In genomic region chr2:158071018-158071417, GRCh38 we compare ENCODE assay signal across 37 cellular contexts. TPM values are rescaled to one million over a fixed set of nuclear protein-coding genes. Genes with fewer than 3 reads are reported as not detected.
"Had no signal": no experiment of that assay in that cellular context is flagged by ENCODE, and none has a peak within 500 bp of the region (broad histone marks: within the 10 kb centered on the region; RNA-seq: fewer than 3 reads in every experiment).

No MANE protein-coding gene starts in this region.

- DNase-seq: activated effector memory CD4-positive, alpha-beta T cell treated with anti-CD3 and anti-CD28 coated beads, Interleukin-2, amount 50 U/mL, for 16 hours; activated effector memory CD4-positive, alpha-beta T cell treated with Interleukin-2 at 50 U/mL for 16 hours; activated gamma-delta T cell; activated gamma-delta T cell treated with Interleukin-2 at 50 U/mL for 16 hours; activated naive CD4-positive, alpha-beta T cell; activated naive CD4-positive, alpha-beta T cell treated with anti-CD3 and anti-CD28 coated beads for 36 hours; activated naive CD4-positive, alpha-beta T cell treated with anti-CD3 and anti-CD28 coated beads, Interleukin-2, amount 10 ng/mL, durations not matched to agents 7 days and 5 days; activated naive CD4-positive, alpha-beta T cell treated with anti-CD3 and anti-CD28 coated beads, Interleukin-2, amount 50 U/mL, for 16 hours; activated naive CD4-positive, alpha-beta T cell treated with Interleukin-2 at 50 U/mL for 16 hours; activated naive CD8-positive, alpha-beta T cell treated with anti-CD3 and anti-CD28 coated beads for 36 hours; activated naive CD8-positive, alpha-beta T cell treated with anti-CD3 and anti-CD28 coated beads, Interleukin-2, amount 10 ng/mL, durations not matched to agents 7 days and 5 days; activated naive CD8-positive, alpha-beta T cell treated with anti-CD3 and anti-CD28 coated beads, Interleukin-2, amount 50 U/mL, for 24 hours; activated T-cell treated with anti-CD3 and anti-CD28 coated beads, Interleukin-2, amount 50 U/mL, for 24 hours; activated T-cell treated with anti-CD3 and anti-CD28 coated beads, Interleukin-2, amount 50 U/mL, for 4 hours; activated T-cell treated with anti-CD3 and anti-CD28 coated beads, Interleukin-2, amount 50 U/mL, for 48 hours; activated T-cell treated with anti-CD3 and anti-CD28 coated beads, Interleukin-2, amount 50 U/mL, for 72 hours; adrenal gland; amniotic stem cell; amygdala; anterior cingulate cortex; aorta; body of pancreas; brain microvascular endothelial cell; caudate nucleus; central memory CD4-positive, alpha-beta T cell; cerebellar nuclear complex had no signal

- H3K4me3 ChIP-seq: adrenal gland, ascending aorta, body of pancreas, breast epithelium, cardiac muscle cell had no signal

- ATAC-seq: activated naive CD4-positive, alpha-beta T cell treated with anti-CD3 and anti-CD28 coated beads, Interleukin-2, amount 50 U/mL, for 72 hours; activated naive CD8-positive, alpha-beta T cell treated with anti-CD3 and anti-CD28 coated beads, Interleukin-2, amount 50 U/mL, for 24 hours; activated T-cell treated with anti-CD3 and anti-CD28 coated beads, Interleukin-2, amount 50 U/mL, for 4 hours; activated T-cell treated with anti-CD3 and anti-CD28 coated beads, Interleukin-2, amount 50 U/mL, for 72 hours; activated T-helper 17 cell treated with anti-CD3 and anti-CD28 coated beads, Interleukin-2, amount 50 U/mL, for 72 hours; body of pancreas had no signal

- H3K27me3 ChIP-seq: adrenal gland, ascending aorta, body of pancreas, brain microvascular endothelial cell, breast epithelium, cardiac muscle cell had no signal

- H3K36me3 ChIP-seq: adrenal gland, ascending aorta, brain microvascular endothelial cell, breast epithelium, cardiac muscle cell had no signal

- H3K4me1 ChIP-seq: adrenal gland, ascending aorta, body of pancreas, breast epithelium had no signal

- H3K9me3 ChIP-seq: adrenal gland, ascending aorta, body of pancreas, breast epithelium had no signal

- FAIRE-seq: astrocyte had no signal

- H3K27ac ChIP-seq: adrenal gland, ascending aorta, body of pancreas, brain microvascular endothelial cell, breast epithelium, cardiac muscle cell had no signal

RNA-seq across cellular contexts. Expression of gene UPP2, which starts 30.7 kb away (rescaled TPM):
- total RNA-seq: activated naive CD4-positive, alpha-beta T cell treated with anti-CD3 and anti-CD28 coated beads for 36 hours; activated naive CD4-positive, alpha-beta T cell treated with anti-CD3 and anti-CD28 coated beads, Interleukin-2, amount 50 U/mL, for 72 hours; activated naive CD8-positive, alpha-beta T cell treated with anti-CD3 and anti-CD28 coated beads for 36 hours; activated naive CD8-positive, alpha-beta T cell treated with anti-CD3 and anti-CD28 coated beads, Interleukin-2, amount 10 ng/mL, durations not matched to agents 7 days and 5 days; activated T-cell treated with anti-CD3 and anti-CD28 coated beads, Interleukin-2, amount 50 U/mL, for 4 hours; activated T-cell treated with anti-CD3 and anti-CD28 coated beads, Interleukin-2, amount 50 U/mL, for 72 hours; activated T-helper 1 cell treated with anti-CD3 and anti-CD28 coated beads, Interleukin-12 subunit alpha, Interleukin-12 subunit beta, Interleukin-2, Interleukin-4 antibody, amounts not matched to agents 30 ng/mL and 10 ng/mL and 1 ng/mL, durations not matched to agents 14 hours and 24 hours and 36 hours; activated T-helper 17 cell treated with anti-CD3 and anti-CD28 coated beads, Interleukin-2, amount 50 U/mL, for 72 hours; activated T-helper 2 cell treated with anti-CD3 and anti-CD28 coated beads, Interferon-gamma antibody, Interleukin-2, Interleukin-4, amounts not matched to agents 10 μg/mL and 5 μg/mL and 100 μg/mL, durations not matched to agents 14 hours and 24 hours and 36 hours; aorta; ascending aorta; astrocyte; body of pancreas; bronchial epithelial cell; cardiac muscle cell; cardiac septum; chondrocyte had no signal
- polyA plus RNA-seq: aorta, cardiac muscle cell had no signal
